ENCODE assay signal across 10 cellular contexts in the genomic region with DNA sequence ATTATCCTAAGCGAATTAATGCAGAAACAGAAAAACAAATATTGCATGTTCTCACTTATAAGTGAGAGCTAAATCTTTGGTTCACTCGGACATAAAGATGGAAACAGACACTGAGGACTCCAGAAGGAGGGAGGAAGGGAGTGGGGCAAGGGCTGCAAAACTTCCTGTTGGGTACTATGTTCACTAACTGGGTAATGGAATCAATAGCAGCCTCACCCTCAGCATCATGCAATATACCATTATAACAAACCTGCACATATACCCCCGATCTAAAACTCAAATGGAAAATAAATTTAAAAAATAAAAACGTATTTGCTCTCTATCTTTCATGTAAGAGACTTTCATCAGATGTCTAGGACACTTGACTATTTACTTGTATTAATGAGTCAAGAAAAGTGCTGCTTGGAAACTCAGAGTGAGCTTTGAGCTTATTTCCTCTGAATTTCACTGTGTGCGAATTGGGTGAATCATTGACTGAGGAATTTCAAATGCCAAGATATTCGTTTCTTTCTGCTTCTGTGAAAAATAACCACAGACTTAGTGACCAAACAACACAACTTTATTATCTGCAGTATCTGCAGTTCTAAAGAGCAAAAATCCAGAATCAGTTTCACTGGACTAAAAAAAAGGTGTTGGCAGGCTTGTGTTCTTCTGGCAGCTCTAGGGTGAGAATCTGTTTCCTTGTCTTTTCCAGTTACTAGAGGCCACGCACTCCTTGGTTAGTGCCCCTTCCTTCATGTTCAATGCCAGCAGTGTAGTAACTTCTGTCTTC. TPM values are rescaled to one million over a fixed set of nuclear protein-coding genes. Genes with fewer than 3 reads are reported as not detected.
DNase-seq lines count a peak whose midpoint lies in the region; ATAC-seq and TF ChIP-seq lines count a peak whose summit lies in the region.
"Had no signal": no experiment of that assay in that cellular context is flagged by ENCODE, and none has a peak within 500 bp of the region (broad histone marks: within the 10 kb centered on the region; RNA-seq: fewer than 3 reads in every experiment).

No MANE protein-coding gene starts in this region.

- H3K36me3 Mint-ChIP-seq in Caco-2 (ENCODE audit: insufficient read depth, unreplicated experiment), result no peaks in the 10 kb centered on the region

- no peaks in the 10 kb centered on the region for H3K9me3 Mint-ChIP-seq in Caco-2 (ENCODE audit: unreplicated experiment)

- H3F3A ChIP-seq in PC-3 (ENCODE audit: low read length, unreplicated experiment), result no peaks in the 10 kb centered on the region

- H3K36me3 ChIP-seq in Caco-2 (ENCODE audit: control insufficient read depth, insufficient read depth, low read length) (no peaks in the 10 kb centered on the region), PC-3 (ENCODE audit: low read depth, low read length) (no peaks in the 10 kb centered on the region)

- no TSS peak for BruUV-seq in Caco-2 (replicated peaks; lab: Mats Ljungman, UMichigan)
- BruUV-seq in PC-3 (replicated peaks; lab: Mats Ljungman, UMichigan), result no TSS peak

- CTCF ChIA-PET in Caco-2 (lab: Charles Lee) (interaction anchor here (0.7 to 0.8 kb wide), 3 partner anchors 15 to 360 kb away, joined by 3 to 4 read pairs (median 3); no protein-coding TSS in a partner anchor), PC-3 (lab: Charles Lee) (interaction anchor here (0.5 to 1.0 kb wide), 3 partner anchors 15 to 359 kb away, joined by 7 to 8 read pairs (median 7); no protein-coding TSS in a partner anchor)

- H3K9me2 ChIP-seq in PC-3 (replicated peaks; ENCODE audit: low read length), result no peaks in the 10 kb centered on the region; the same call in 1 of the 2 replicates

- H3K9me3 ChIP-seq in Caco-2, result no peaks in the 10 kb centered on the region
- H3K9me3 ChIP-seq in PC-3 (ENCODE audit: low read length), result no peaks in the 10 kb centered on the region

- H3K9ac ChIP-seq in PC-3 (ENCODE audit: low read length), result peak overlapping the region; percentile 5; the same call in 1 of the 2 replicates

- H3K4me3 Mint-ChIP-seq in Caco-2 (ENCODE audit: unreplicated experiment), result no peak overlapping the region

- intact Hi-C loops in Caco-2 (cut with micrococcal nuclease; ENCODE audit: unreplicated experiment) (no loop called here), PC-3 (cut with micrococcal nuclease) (loop anchor here (2.0 kb wide), 1 partner anchor 14 kb away; no protein-coding TSS in a partner anchor)

- POLR2A ChIA-PET in Caco-2 (lab: Charles Lee) (no interaction called here), PC-3 (lab: Charles Lee; ENCODE audit: unreplicated experiment) (interaction anchor here (0.5 kb wide), 2 partner anchors 36 to 70 kb away, joined by 3 to 4 read pairs; no protein-coding TSS in a partner anchor)

- peak overlapping the region; percentile 14; the same call in 1 of the 2 replicates for H2AFZ ChIP-seq in PC-3 (ENCODE audit: low read length)

- peaks cover 41% of the 10 kb centered on the region for H3K4me1 ChIP-seq in Caco-2
- peaks cover 42% of the 10 kb centered on the region for H3K4me1 ChIP-seq in PC-3 (ENCODE audit: insufficient read depth, low read length)

- peak overlapping the region; percentile 53 for H3K4me2 ChIP-seq in PC-3 (ENCODE audit: low read length)

- H4K20me1 ChIP-seq in PC-3 (ENCODE audit: low read length), result no peaks in the 10 kb centered on the region

- no peaks in the 10 kb centered on the region for H3K27me3 ChIP-seq in Caco-2 (replicated peaks; ENCODE audit: control insufficient read depth, insufficient read depth, low read length)
- H3K27me3 ChIP-seq in PC-3 (ENCODE audit: low read length), result no peaks in the 10 kb centered on the region

- peaks cover 40% of the 10 kb centered on the region for H3K4me1 Mint-ChIP-seq in Caco-2 (ENCODE audit: low read depth, unreplicated experiment)

- H3K79me2 ChIP-seq in PC-3 (ENCODE audit: low read length), result no peaks in the 10 kb centered on the region

- TF ChIP-seq CTCF in Caco-2 (IDR thresholded peaks at IDR 0.05; ENCODE audit: insufficient read depth in 1 of 2, low read depth in 1 of 2, low read length in 1 of 2, severe bottlenecking in 1 of 2, unreplicated experiment in 1 of 2) (no peak), PC-3 (conservative IDR thresholded peaks at IDR 0.05; ENCODE audit: low read depth, low read length) (no peak), fibroblast of mammary gland (conservative IDR thresholded peaks at IDR 0.05; ENCODE audit: control insufficient read depth, insufficient read depth, low read depth, low read length) (no peak), omental fat pad (IDR thresholded peaks at IDR 0.05) (no peak)

- peak overlapping the region; percentile 31 for H3K27ac Mint-ChIP-seq in Caco-2 (ENCODE audit: unreplicated experiment)

- DNase-seq in Caco-2, result no peak
- DNase-seq in PC-3, result peak; percentile 87
- peak; percentile 78 for DNase-seq in fibroblast of mammary gland (ENCODE audit: low read depth)
- DNase-seq in omental fat pad (ENCODE audit: low spot score), result no peak
- DNase-seq in AML-193 (lab: John Stamatoyannopoulos, UW), result no peak
- DNase-seq in NCI-H1417 (lab: John Stamatoyannopoulos, UW), result no peak
- DNase-seq: occipital lobe, T1000 had no signal

- H3K27me3 Mint-ChIP-seq in Caco-2 (ENCODE audit: insufficient read depth, unreplicated experiment), result no peaks in the 10 kb centered on the region

- ATAC-seq in PC-3, result peak; percentile 78
- ATAC-seq in omental fat pad (ENCODE audit: low FRiP score), result peak; percentile 75
- ATAC-seq in HG03175 (IDR thresholded peaks at IDR 0.05; ENCODE audit: unreplicated experiment), result no peak
- ATAC-seq in HG03097 (IDR thresholded peaks at IDR 0.05; ENCODE audit: low FRiP score, unreplicated experiment), result no peak

- peak overlapping the region; percentile 75 for H3K27ac ChIP-seq in PC-3 (ENCODE audit: low read length)

- no peak overlapping the region for H3K4me3 ChIP-seq in Caco-2 (ENCODE audit: low read depth, low read length)
- no peak overlapping the region for H3K4me3 ChIP-seq in PC-3 (ENCODE audit: low read length)
- H3K4me3 ChIP-seq in fibroblast of mammary gland (ENCODE audit: control insufficient read depth, low read depth, low read length), result no peak overlapping the region

RNA-seq across cellular contexts. Expression of a gene that starts 18.4 kb away (rescaled TPM):
- not detected in 2 replicates for total RNA-seq in Caco-2 (2022)
- total RNA-seq in PC-3 (2014; rRNA removed), result 0.06 and 0.40 TPM in 2 replicates
- 10 to 100 TPM; 11.3 to 81.5 (median 20.5) TPM for total RNA-seq in omental fat pad

Comparison
In these comparisons a context has a peak if more than half of its experiments do, and no peak if none do; other contexts are left out.
1. DNase-seq: peak in PC-3 (single experiment) and fibroblast of mammary gland (single experiment); none in Caco-2 (0 of 2), omental fat pad (single experiment), AML-193 (0 of 2) and NCI-H1417 (0 of 3).
2. ATAC-seq: peak in PC-3 (single experiment) and omental fat pad (single experiment); none in HG03175 (single experiment) and HG03097 (single experiment).